ENCODE assay signal across 8 cellular contexts in genomic region chr1:229508823-229509337, GRCh38. TPM values are rescaled to one million over a fixed set of nuclear protein-coding genes. Genes with fewer than 3 reads are reported as not detected.
A peak's percentile ranks its signal among the peaks of the same experiment; 100 is the strongest.
DNase-seq lines count a peak whose midpoint lies in the region; ATAC-seq, FAIRE-seq and TF ChIP-seq lines count a peak whose summit lies in the region.

No MANE protein-coding gene starts in this region.

- TF ChIP-seq EP300 in A549 (IDR thresholded peaks at IDR 0.05) (no peak), suprapubic skin (IDR thresholded peaks at IDR 0.05) (no peak)

- no peak for FAIRE-seq in A549 (lab: Jason Lieb, UNC)

- TF ChIP-seq CTCF in A549 (IDR thresholded peaks at IDR 0.05) (no peak), suprapubic skin (IDR thresholded peaks at IDR 0.05) (no peak)

- H3K27ac ChIP-seq in A549: peak overlapping the region; percentile 90 to 94
- H3K27ac ChIP-seq in iPS-20b (ENCODE audit: low read length): peak overlapping the region; percentile 26
- H3K27ac ChIP-seq in suprapubic skin: peak overlapping the region; percentile 98

- H3K36me3 ChIP-seq in adipocyte (ENCODE audit: control insufficient read depth, insufficient read depth, low read length, severe bottlenecking): peaks cover 11% of the 10 kb centered on the region
- H3K36me3 ChIP-seq in iPS-20b (ENCODE audit: insufficient read depth, low read depth, low read length): peaks cover 14% of the 10 kb centered on the region
- H3K36me3 ChIP-seq in suprapubic skin: peaks cover 9% of the 10 kb centered on the region

- H3K9me3 ChIP-seq in A549 (no peaks in the 10 kb centered on the region), adipocyte (ENCODE audit: control insufficient read depth, low read length) (no peaks in the 10 kb centered on the region), iPS-20b (ENCODE audit: insufficient read depth, low read depth, low read length) (no peaks in the 10 kb centered on the region), suprapubic skin (no peaks in the 10 kb centered on the region)

- peak overlapping the region; percentile 85 for H3K4me2 ChIP-seq in A549

- peaks cover 18% of the 10 kb centered on the region for H3K4me1 ChIP-seq in A549
- peaks cover 20% of the 10 kb centered on the region for H3K4me1 ChIP-seq in adipocyte (ENCODE audit: control insufficient read depth, insufficient read depth, low read length)
- peaks cover 6% of the 10 kb centered on the region; the same call in 1 of the 2 replicates for H3K4me1 ChIP-seq in iPS-20b (ENCODE audit: insufficient read depth, low read length)
- H3K4me1 ChIP-seq in suprapubic skin: peaks cover 21% of the 10 kb centered on the region

- DNase-seq in A549 (ENCODE audit: low read depth in 1 of 2, low spot score in 1 of 2) (no peak), adipocyte (ENCODE audit: low read depth) (no peak), suprapubic skin (ENCODE audit: low spot score in 2 of 2) (no peak), DMS79 (lab: John Stamatoyannopoulos, UW) (no peak), HCEC 1CT (no peak)

- H3K4me3 ChIP-seq in A549: peak overlapping the region; percentile 82
- peak overlapping the region; percentile 99 for H3K4me3 ChIP-seq in adipocyte (ENCODE audit: low read length)
- peak overlapping the region; percentile 86 for H3K4me3 ChIP-seq in iPS-20b (ENCODE audit: low read length)
- peak overlapping the region; percentile 99 for H3K4me3 ChIP-seq in suprapubic skin

- TF ChIP-seq RAD21 in A549 (conservative IDR thresholded peaks at IDR 0.05 in 1 of 2, IDR thresholded peaks at IDR 0.05 in 1 of 2): no peak

- ATAC-seq in A549: peak; percentile 12 to 31; a peak in 5 of 6 replicates
- peak; percentile 1 for ATAC-seq in HG03378 (IDR thresholded peaks at IDR 0.05; ENCODE audit: unreplicated experiment)
- no peak for ATAC-seq in GM21619 (IDR thresholded peaks at IDR 0.05; ENCODE audit: unreplicated experiment)

- 75% methylated on average over 7 of the region's 7 CpGs for WGBS in A549 (ENCODE audit: missing lambda C conversion rate)
- WGBS in suprapubic skin: 75% methylated on average over 7 of the region's 7 CpGs

- POLR2A ChIA-PET in A549 (lab: Yijun Ruan, JAX): interaction anchor here (0.6 to 2.4 kb wide), 16 partner anchors 12 to 809 kb away, joined by 3 to 19 read pairs (median 4); partner anchors contain the start of gene ABCB10

- no peak for TF ChIP-seq POLR2A in A549 (IDR thresholded peaks at IDR 0.05; ENCODE audit: low read length)
- no peak for TF ChIP-seq POLR2A in suprapubic skin (IDR thresholded peaks at IDR 0.05)

- H3K27me3 ChIP-seq in adipocyte (replicated peaks; ENCODE audit: control insufficient read depth, insufficient read depth, low read length): no peaks in the 10 kb centered on the region
- no peaks in the 10 kb centered on the region for H3K27me3 ChIP-seq in iPS-20b (ENCODE audit: insufficient read depth, low read length)
- H3K27me3 ChIP-seq in suprapubic skin: no peaks in the 10 kb centered on the region

- CTCF ChIA-PET in A549 (lab: Yijun Ruan, JAX): interaction anchor here (0.7 to 2.6 kb wide), 7 partner anchors 20 to 844 kb away, joined by 3 to 12 read pairs (median 3); partner anchors contain the start of gene ABCB10

- peak overlapping the region; percentile 93 for H3K9ac ChIP-seq in adipocyte (ENCODE audit: low read length)
- H3K9ac ChIP-seq in iPS-20b (ENCODE audit: low read depth, low read length): peak overlapping the region; percentile 98

TF ChIP-seq in A549, 52 proteins besides CTCF, POLR2A, EP300 and RAD21:
- TF ChIP-seq ELK1 (IDR thresholded peaks at IDR 0.05; ENCODE audit: low read depth, low read length) (no peak), CBX2 (IDR thresholded peaks at IDR 0.05; ENCODE audit: borderline replicate concordance, low read depth) (no peak), KDM1A (IDR thresholded peaks at IDR 0.05; ENCODE audit: low read depth) (no peak), SMC3 (IDR thresholded peaks at IDR 0.05) (no peak), BHLHE40 (IDR thresholded peaks at IDR 0.05; ENCODE audit: low read depth, low read length) (no peak), HOXA7 (CRISPR knock-in tag; IDR thresholded peaks at IDR 0.05) (no peak), KDM5A (IDR thresholded peaks at IDR 0.05) (no peak), TP53 (CRISPR knock-in tag; IDR thresholded peaks at IDR 0.05) (no peak), HEYL (CRISPR knock-in tag; IDR thresholded peaks at IDR 0.05) (no peak), RFX5 (IDR thresholded peaks at IDR 0.05) (no peak), SREBF2 (IDR thresholded peaks at IDR 0.05) (no peak), BCL3 (IDR thresholded peaks at IDR 0.05) (no peak)

RNA-seq across cellular contexts. Expression of gene NUP133, which starts 0.7 kb away (rescaled TPM):
- polyA plus RNA-seq in A549 (2011; rRNA removed) (43.2 and 45.9 TPM in 2 replicates), A549 (2017; fragmentation: RNase III; extraction: RNeasy Plus Mini Kit Qiagen cat#74134 plus additional on column Dnase treatment) (19.7 to 20.6 TPM (median 19.8 TPM) in 3 replicates)
- polyA plus RNA-seq in A549 (2012; cell fraction: cytosol; rRNA removed): 9.5 and 17.0 TPM in 2 replicates
- 13.1 and 14.9 TPM in 2 replicates for polyA plus RNA-seq in A549 (2012; cell fraction: nucleus; rRNA removed)
- 31.2 and 33.7 TPM in 2 replicates for polyA minus RNA-seq in A549 (2011; rRNA and poly(A)+ RNA removed)
- 10 to 100 TPM; 26.6 to 58.1 (median 38.8) TPM for total RNA-seq in suprapubic skin

RNA-seq across cellular contexts. Expression of gene ABCB10, which starts 49.6 kb away (rescaled TPM):
- polyA plus RNA-seq in A549 (2011; rRNA removed): 15.1 and 16.3 TPM in 2 replicates
- 6.3 and 8.9 TPM in 2 replicates for polyA plus RNA-seq in A549 (2012; cell fraction: cytosol; rRNA removed)
- 6.9 and 9.6 TPM in 2 replicates for polyA plus RNA-seq in A549 (2012; cell fraction: nucleus; rRNA removed)
- 12.5 to 13.9 TPM (median 12.9 TPM) in 3 replicates for polyA plus RNA-seq in A549 (2017; fragmentation: RNase III; extraction: RNeasy Plus Mini Kit Qiagen cat#74134 plus additional on column Dnase treatment)
- 13.7 and 14.3 TPM in 2 replicates for polyA minus RNA-seq in A549 (2011; rRNA and poly(A)+ RNA removed)
- total RNA-seq in suprapubic skin: 10 to 100 TPM; 10.5 to 15.2 (median 13.0) TPM

Comparison
In these comparisons a context has a peak if more than half of its experiments do, and no peak if none do; other contexts are left out.
1. H3K27ac ChIP-seq: peak in every context shown above with its lines; median percentile 98 in suprapubic skin; 92 in A549; 26 in iPS-20b.